ENCODE assay signal across 8 cellular contexts in genomic region chr12:52372216-52373154, GRCh38. TPM values are rescaled to one million over a fixed set of nuclear protein-coding genes. Genes with fewer than 3 reads are reported as not detected.
A peak's percentile ranks its signal among the peaks of the same experiment; 100 is the strongest.
DNase-seq lines count a peak whose midpoint lies in the region; ATAC-seq and TF ChIP-seq lines count a peak whose summit lies in the region.

No MANE protein-coding gene starts in this region.

- ATAC-seq in DND-41 (ENCODE audit: insufficient read depth, low read depth) (peak; percentile 54; the same call in 2 of the 3 replicates), Right ventricle myocardium inferior (peak; percentile 79), GM19035 (IDR thresholded peaks at IDR 0.05; ENCODE audit: unreplicated experiment) (no peak)

- H3K36me3 ChIP-seq in DND-41 (ENCODE audit: insufficient read depth, low read length): no peaks in the 10 kb centered on the region
- no peaks in the 10 kb centered on the region for H3K36me3 ChIP-seq in MG63

- H3K4me1 ChIP-seq in DND-41 (ENCODE audit: insufficient read depth, low read length): no peaks in the 10 kb centered on the region

- H3K27me3 ChIP-seq in DND-41 (ENCODE audit: insufficient read depth, low read length, poor library complexity): peaks cover 9% of the 10 kb centered on the region
- no peaks in the 10 kb centered on the region for H3K27me3 ChIP-seq in MG63

- H3K4me3 Mint-ChIP-seq in activated naive CD8-positive, alpha-beta T cell treated with anti-CD3 and anti-CD28 coated beads for 36 hours: no peak overlapping the region

- DNase-seq in DND-41: peak; percentile 54
- peak; percentile 77 for DNase-seq in MG63
- peak; percentile 67 for DNase-seq in RPMI7951 (ENCODE audit: low read depth)
- DNase-seq in activated naive CD8-positive, alpha-beta T cell treated with anti-CD3 and anti-CD28 coated beads for 36 hours: peak; percentile 50
- no peak for DNase-seq in Right ventricle myocardium inferior (ENCODE audit: missing footprints)
- peak; percentile 84 for DNase-seq in pons (ENCODE audit: low spot score)
- no peak for DNase-seq in mesenteric fat pad (ENCODE audit: low spot score)

- no peak overlapping the region for H3K4me3 ChIP-seq in DND-41 (ENCODE audit: low read depth in 1 of 2, low read length in 2 of 2)
- H3K4me3 ChIP-seq in MG63: no peak overlapping the region

- no peaks in the 10 kb centered on the region for H3K9me3 ChIP-seq in DND-41 (ENCODE audit: insufficient read depth, low read length, severe bottlenecking)
- H3K9me3 ChIP-seq in MG63: no peaks in the 10 kb centered on the region

- no peak overlapping the region for H3K9ac ChIP-seq in DND-41 (ENCODE audit: low read depth, low read length)

- H3K4me2 ChIP-seq in DND-41 (ENCODE audit: insufficient read depth, low read length): no peak overlapping the region

- no peaks in the 10 kb centered on the region for H3K9me3 Mint-ChIP-seq in activated naive CD8-positive, alpha-beta T cell treated with anti-CD3 and anti-CD28 coated beads for 36 hours

- peaks cover 6% of the 10 kb centered on the region for H3K27me3 Mint-ChIP-seq in activated naive CD8-positive, alpha-beta T cell treated with anti-CD3 and anti-CD28 coated beads for 36 hours

- H3K4me1 Mint-ChIP-seq in activated naive CD8-positive, alpha-beta T cell treated with anti-CD3 and anti-CD28 coated beads for 36 hours: peaks cover 2% of the 10 kb centered on the region

- no peak overlapping the region for H3K27ac ChIP-seq in DND-41 (ENCODE audit: low read length)

- peak; percentile 74 for TF ChIP-seq CTCF in DND-41 (IDR thresholded peaks at IDR 0.05; ENCODE audit: borderline replicate concordance, extremely low read depth, low read length, poor library complexity, severe bottlenecking)

- no peak overlapping the region for H3K27ac Mint-ChIP-seq in activated naive CD8-positive, alpha-beta T cell treated with anti-CD3 and anti-CD28 coated beads for 36 hours

- intact Hi-C loops in Right ventricle myocardium inferior (cut with DNase I): loop anchor here (1.0 to 10.0 kb wide), 3 partner anchors 135 to 612 kb away; no protein-coding TSS in a partner anchor

- no peaks in the 10 kb centered on the region for H3K79me2 ChIP-seq in DND-41 (ENCODE audit: insufficient read depth, low read length)

- H4K20me1 ChIP-seq in DND-41 (ENCODE audit: insufficient read depth, low read length): peaks cover 7% of the 10 kb centered on the region

- no peak overlapping the region for H2AFZ ChIP-seq in DND-41 (ENCODE audit: low read depth, low read length)

- no peaks in the 10 kb centered on the region for H3K36me3 Mint-ChIP-seq in activated naive CD8-positive, alpha-beta T cell treated with anti-CD3 and anti-CD28 coated beads for 36 hours

RNA-seq across cellular contexts. Expression of gene KRT85, which starts 5.2 kb away (rescaled TPM):
- total RNA-seq in MG63 (2014; rRNA removed; shearing (Covaris generic); ENCODE audit: low replicate concordance): not detected in 2 replicates
- not detected in 2 replicates for total RNA-seq in RPMI7951 (2014; rRNA removed; shearing (Covaris generic))
- not detected for total RNA-seq in activated naive CD8-positive, alpha-beta T cell treated with anti-CD3 and anti-CD28 coated beads for 36 hours
- total RNA-seq in Right ventricle myocardium inferior (not detected), mesenteric fat pad (not detected)

RNA-seq across cellular contexts. Expression of gene KRT84, which starts 13.0 kb away (rescaled TPM):
- not detected in 2 replicates for total RNA-seq in MG63 (2014; rRNA removed; shearing (Covaris generic); ENCODE audit: low replicate concordance)
- not detected in 2 replicates for total RNA-seq in RPMI7951 (2014; rRNA removed; shearing (Covaris generic))
- total RNA-seq in activated naive CD8-positive, alpha-beta T cell treated with anti-CD3 and anti-CD28 coated beads for 36 hours: not detected
- total RNA-seq in Right ventricle myocardium inferior: not detected
- total RNA-seq in mesenteric fat pad: not detected

RNA-seq across cellular contexts. Expression of gene KRT82, which starts 33.6 kb away (rescaled TPM):
- not detected in 2 replicates for total RNA-seq in MG63 (2014; rRNA removed; shearing (Covaris generic); ENCODE audit: low replicate concordance)
- total RNA-seq in RPMI7951 (2014; rRNA removed; shearing (Covaris generic)): not detected in 2 replicates
- total RNA-seq in activated naive CD8-positive, alpha-beta T cell treated with anti-CD3 and anti-CD28 coated beads for 36 hours: not detected
- total RNA-seq in Right ventricle myocardium inferior: not detected
- total RNA-seq in mesenteric fat pad: not detected

RNA-seq across cellular contexts. Expression of gene KRT83, which starts 51.3 kb away (rescaled TPM):
- total RNA-seq in MG63 (2014; rRNA removed; shearing (Covaris generic); ENCODE audit: low replicate concordance): not detected in 2 replicates
- not detected in 2 replicates for total RNA-seq in RPMI7951 (2014; rRNA removed; shearing (Covaris generic))
- total RNA-seq in activated naive CD8-positive, alpha-beta T cell treated with anti-CD3 and anti-CD28 coated beads for 36 hours: not detected
- not detected for total RNA-seq in Right ventricle myocardium inferior
- not detected for total RNA-seq in mesenteric fat pad

Comparison
In these comparisons a context has a peak if more than half of its experiments do, and no peak if none do; other contexts are left out.
1. DNase-seq: peak in DND-41 (single experiment), MG63 (single experiment), RPMI7951 (single experiment), activated naive CD8-positive, alpha-beta T cell treated with anti-CD3 and anti-CD28 coated beads for 36 hours (single experiment) and pons (single experiment); none in Right ventricle myocardium inferior (single experiment) and mesenteric fat pad (single experiment).